ENCODE assay signal across 8 cellular contexts in the genomic region with DNA sequence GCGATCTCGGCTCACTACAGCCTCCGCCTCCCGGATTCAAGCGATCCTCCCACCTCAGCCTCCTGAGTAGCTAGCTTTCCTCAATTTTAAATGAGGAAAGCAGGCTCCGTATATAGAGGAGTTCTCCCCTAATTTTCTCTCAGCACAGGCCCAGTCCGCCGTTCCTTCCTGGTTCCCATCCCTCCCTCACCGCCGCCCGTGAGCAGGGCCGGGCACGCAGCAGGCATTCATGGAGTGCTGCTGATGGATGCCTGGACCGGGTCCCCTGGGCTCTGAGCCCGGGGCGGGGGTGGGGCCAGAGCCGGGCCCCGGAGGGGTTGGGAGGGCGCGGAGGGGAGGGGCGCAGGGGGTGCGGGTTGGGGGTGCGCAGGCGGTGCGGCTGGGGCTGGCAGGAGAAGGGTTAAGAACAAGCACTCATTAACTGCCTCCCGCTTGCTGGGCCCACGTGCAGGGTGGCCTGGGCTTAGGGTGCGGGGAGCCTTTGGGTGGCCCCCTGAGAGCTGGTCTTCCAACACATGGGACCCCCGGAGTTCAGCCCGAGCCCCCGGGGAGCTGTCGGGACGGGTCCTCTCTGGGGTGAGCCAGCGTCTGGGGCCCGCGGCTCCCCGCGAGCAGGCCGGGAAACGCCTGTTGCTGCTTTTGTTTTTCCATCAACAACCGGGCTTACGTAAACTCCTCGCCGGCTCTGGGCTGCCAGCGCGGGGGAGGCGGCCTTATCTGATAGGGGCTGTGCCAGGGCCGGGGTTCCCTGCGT. TPM values are rescaled to one million over a fixed set of nuclear protein-coding genes. Genes with fewer than 3 reads are reported as not detected.
DNase-seq lines count a peak whose midpoint lies in the region; ATAC-seq and TF ChIP-seq lines count a peak whose summit lies in the region.

No MANE protein-coding gene starts in this region.

- no peak overlapping the region for H3K4me3 ChIP-seq in body of pancreas
- peak overlapping the region; percentile 49 to 57 for H3K4me3 ChIP-seq in tibial artery

- DNase-seq in activated CD4-positive, alpha-beta T cell treated with anti-CD3 and anti-CD28 coated beads for 48 hours = peak; percentile 38
- DNase-seq in activated CD4-positive, alpha-beta T cell treated with anti-CD3 and anti-CD28 coated beads, Interleukin-2, amount 50 U/mL, for 4 hours = no peak
- DNase-seq in body of pancreas = peak; percentile 41 to 56 (median 47)
- DNase-seq in islet precursor cell = peak; percentile 73
- DNase-seq in tibial artery = peak; percentile 55 to 81
- DNase-seq in NCI-H524 treated with DMSO at 0.1 percent for 48 hours (lab: John Stamatoyannopoulos, UW) = no peak

- H3K4me1 ChIP-seq in body of pancreas = peaks cover 21% of the 10 kb centered on the region
- peaks cover 0 to 37% (median 28%) of the 10 kb centered on the region in 4 donors for H3K4me1 ChIP-seq in tibial artery

- WGBS in body of pancreas, 2 donors = 9 to 22% methylated on average over 19 to 43 of the region's 49 CpGs

- intact Hi-C loops in body of pancreas (cut with DNase I) = no loop called here
- intact Hi-C loops in tibial artery (cut with DNase I; ENCODE audit: low total_unique reads) = no loop called here

- TF ChIP-seq CTCF in body of pancreas (IDR thresholded peaks at IDR 0.05) (no peak), tibial artery (IDR thresholded peaks at IDR 0.05) (no peak)

- H3K36me3 ChIP-seq in body of pancreas (replicated peaks in 1 of 2; ENCODE audit: insufficient read depth in 1 of 2, low read depth in 2 of 2) = no peaks in the 10 kb centered on the region
- no peaks in the 10 kb centered on the region for H3K36me3 ChIP-seq in tibial artery

- H3K27ac ChIP-seq in body of pancreas = no peak overlapping the region
- H3K27ac ChIP-seq in tibial artery = peak overlapping the region; percentile 35 to 39

- TF ChIP-seq POLR2A in body of pancreas (IDR thresholded peaks at IDR 0.05) = no peak

- ATAC-seq in body of pancreas (peak; percentile 57), GM21360 (IDR thresholded peaks at IDR 0.05; ENCODE audit: unreplicated experiment) (no peak), GM21723 (IDR thresholded peaks at IDR 0.05; ENCODE audit: unreplicated experiment) (no peak)

- H3K9me3 ChIP-seq in body of pancreas (no peaks in the 10 kb centered on the region), tibial artery (no peaks in the 10 kb centered on the region)

- H3K27me3 ChIP-seq in body of pancreas (peaks cover 0 to 21% of the 10 kb centered on the region in 2 donors), tibial artery (peaks cover 0 to 42% of the 10 kb centered on the region in 2 donors)

RNA-seq across cellular contexts. Expression of a gene that starts 33.7 kb away (rescaled TPM):
- not detected for total RNA-seq in body of pancreas

Comparison
In these comparisons a context has a peak if more than half of its experiments do, and no peak if none do; other contexts are left out.
1. DNase-seq: peak in activated CD4-positive, alpha-beta T cell treated with anti-CD3 and anti-CD28 coated beads for 48 hours (single experiment), body of pancreas (4 of 4), islet precursor cell (single experiment) and tibial artery (2 of 2); none in activated CD4-positive, alpha-beta T cell treated with anti-CD3 and anti-CD28 coated beads, Interleukin-2, amount 50 U/mL, for 4 hours (0 of 2) and NCI-H524 treated with DMSO at 0.1 percent for 48 hours (single experiment).
2. H3K27ac ChIP-seq: peak in tibial artery (2 of 2); none in body of pancreas (0 of 4).
3. H3K4me3 ChIP-seq: peak in tibial artery (2 of 2); none in body of pancreas (0 of 2).